ENCODE assay signal across 1 cellular context in genomic region chr6:39917981-39918380, GRCh38.
TF ChIP-seq lines count a peak whose summit lies in the region.

No MANE protein-coding gene starts in this region.

TF ChIP-seq in GM23338, 12 proteins besides CTCF, POLR2A, EP300 and RAD21 (continued from another document):
- TF ChIP-seq, protein P1, sequence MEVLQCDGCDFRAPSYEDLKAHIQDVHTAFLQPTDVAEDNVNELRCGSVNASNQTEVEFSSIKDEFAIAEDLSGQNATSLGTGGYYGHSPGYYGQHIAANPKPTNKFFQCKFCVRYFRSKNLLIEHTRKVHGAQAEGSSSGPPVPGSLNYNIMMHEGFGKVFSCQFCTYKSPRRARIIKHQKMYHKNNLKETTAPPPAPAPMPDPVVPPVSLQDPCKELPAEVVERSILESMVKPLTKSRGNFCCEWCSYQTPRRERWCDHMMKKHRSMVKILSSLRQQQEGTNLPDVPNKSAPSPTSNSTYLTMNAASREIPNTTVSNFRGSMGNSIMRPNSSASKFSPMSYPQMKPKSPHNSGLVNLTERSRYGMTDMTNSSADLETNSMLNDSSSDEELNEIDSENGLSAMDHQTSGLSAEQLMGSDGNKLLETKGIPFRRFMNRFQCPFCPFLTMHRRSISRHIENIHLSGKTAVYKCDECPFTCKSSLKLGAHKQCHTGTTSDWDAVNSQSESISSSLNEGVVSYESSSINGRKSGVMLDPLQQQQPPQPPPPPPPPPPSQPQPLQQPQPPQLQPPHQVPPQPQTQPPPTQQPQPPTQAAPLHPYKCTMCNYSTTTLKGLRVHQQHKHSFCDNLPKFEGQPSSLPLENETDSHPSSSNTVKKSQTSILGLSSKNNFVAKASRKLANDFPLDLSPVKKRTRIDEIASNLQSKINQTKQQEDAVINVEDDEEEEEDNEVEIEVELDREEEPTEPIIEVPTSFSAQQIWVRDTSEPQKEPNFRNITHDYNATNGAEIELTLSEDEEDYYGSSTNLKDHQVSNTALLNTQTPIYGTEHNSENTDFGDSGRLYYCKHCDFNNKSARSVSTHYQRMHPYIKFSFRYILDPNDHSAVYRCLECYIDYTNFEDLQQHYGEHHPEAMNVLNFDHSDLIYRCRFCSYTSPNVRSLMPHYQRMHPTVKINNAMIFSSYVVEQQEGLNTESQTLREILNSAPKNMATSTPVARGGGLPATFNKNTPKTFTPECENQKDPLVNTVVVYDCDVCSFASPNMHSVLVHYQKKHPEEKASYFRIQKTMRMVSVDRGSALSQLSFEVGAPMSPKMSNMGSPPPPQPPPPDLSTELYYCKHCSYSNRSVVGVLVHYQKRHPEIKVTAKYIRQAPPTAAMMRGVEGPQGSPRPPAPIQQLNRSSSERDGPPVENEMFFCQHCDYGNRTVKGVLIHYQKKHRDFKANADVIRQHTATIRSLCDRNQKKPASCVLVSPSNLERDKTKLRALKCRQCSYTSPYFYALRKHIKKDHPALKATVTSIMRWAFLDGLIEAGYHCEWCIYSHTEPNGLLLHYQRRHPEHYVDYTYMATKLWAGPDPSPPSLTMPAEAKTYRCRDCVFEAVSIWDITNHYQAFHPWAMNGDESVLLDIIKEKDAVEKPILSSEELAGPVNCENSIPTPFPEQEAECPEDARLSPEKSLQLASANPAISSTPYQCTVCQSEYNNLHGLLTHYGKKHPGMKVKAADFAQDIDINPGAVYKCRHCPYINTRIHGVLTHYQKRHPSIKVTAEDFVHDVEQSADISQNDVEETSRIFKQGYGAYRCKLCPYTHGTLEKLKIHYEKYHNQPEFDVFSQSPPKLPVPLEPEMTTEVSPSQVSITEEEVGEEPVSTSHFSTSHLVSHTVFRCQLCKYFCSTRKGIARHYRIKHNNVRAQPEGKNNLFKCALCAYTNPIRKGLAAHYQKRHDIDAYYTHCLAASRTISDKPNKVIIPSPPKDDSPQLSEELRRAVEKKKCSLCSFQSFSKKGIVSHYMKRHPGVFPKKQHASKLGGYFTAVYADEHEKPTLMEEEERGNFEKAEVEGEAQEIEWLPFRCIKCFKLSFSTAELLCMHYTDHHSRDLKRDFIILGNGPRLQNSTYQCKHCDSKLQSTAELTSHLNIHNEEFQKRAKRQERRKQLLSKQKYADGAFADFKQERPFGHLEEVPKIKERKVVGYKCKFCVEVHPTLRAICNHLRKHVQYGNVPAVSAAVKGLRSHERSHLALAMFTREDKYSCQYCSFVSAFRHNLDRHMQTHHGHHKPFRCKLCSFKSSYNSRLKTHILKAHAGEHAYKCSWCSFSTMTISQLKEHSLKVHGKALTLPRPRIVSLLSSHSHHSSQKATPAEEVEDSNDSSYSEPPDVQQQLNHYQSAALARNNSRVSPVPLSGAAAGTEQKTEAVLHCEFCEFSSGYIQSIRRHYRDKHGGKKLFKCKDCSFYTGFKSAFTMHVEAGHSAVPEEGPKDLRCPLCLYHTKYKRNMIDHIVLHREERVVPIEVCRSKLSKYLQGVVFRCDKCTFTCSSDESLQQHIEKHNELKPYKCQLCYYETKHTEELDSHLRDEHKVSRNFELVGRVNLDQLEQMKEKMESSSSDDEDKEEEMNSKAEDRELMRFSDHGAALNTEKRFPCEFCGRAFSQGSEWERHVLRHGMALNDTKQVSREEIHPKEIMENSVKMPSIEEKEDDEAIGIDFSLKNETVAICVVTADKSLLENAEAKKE (CRISPR knock-in tag; IDR thresholded peaks at IDR 0.05), result no peak
- TF ChIP-seq ZNF331 (CRISPR knock-in tag; IDR thresholded peaks at IDR 0.05; ENCODE audit: low read depth), result no peak
- TF ChIP-seq STAT1 (IDR thresholded peaks at IDR 0.05; ENCODE audit: unreplicated experiment), result no peak
- TF ChIP-seq CREB1 (CRISPR knock-in tag; IDR thresholded peaks at IDR 0.05; ENCODE audit: low read depth), result no peak
- no peak for TF ChIP-seq NANOG (IDR thresholded peaks at IDR 0.05; ENCODE audit: borderline replicate concordance)
- TF ChIP-seq EZH2phosphoT487 (IDR thresholded peaks at IDR 0.05; ENCODE audit: unreplicated experiment), result no peak
- TF ChIP-seq EZH2 (IDR thresholded peaks at IDR 0.05; ENCODE audit: low read depth, unreplicated experiment), result no peak
- TF ChIP-seq JUNB (IDR thresholded peaks at IDR 0.05; ENCODE audit: unreplicated experiment), result no peak
- no peak for TF ChIP-seq POLR2AphosphoS5 (IDR thresholded peaks at IDR 0.05; ENCODE audit: low read depth)
